14 cellular contexts compared by ENCODE assay signal in the genomic region with DNA sequence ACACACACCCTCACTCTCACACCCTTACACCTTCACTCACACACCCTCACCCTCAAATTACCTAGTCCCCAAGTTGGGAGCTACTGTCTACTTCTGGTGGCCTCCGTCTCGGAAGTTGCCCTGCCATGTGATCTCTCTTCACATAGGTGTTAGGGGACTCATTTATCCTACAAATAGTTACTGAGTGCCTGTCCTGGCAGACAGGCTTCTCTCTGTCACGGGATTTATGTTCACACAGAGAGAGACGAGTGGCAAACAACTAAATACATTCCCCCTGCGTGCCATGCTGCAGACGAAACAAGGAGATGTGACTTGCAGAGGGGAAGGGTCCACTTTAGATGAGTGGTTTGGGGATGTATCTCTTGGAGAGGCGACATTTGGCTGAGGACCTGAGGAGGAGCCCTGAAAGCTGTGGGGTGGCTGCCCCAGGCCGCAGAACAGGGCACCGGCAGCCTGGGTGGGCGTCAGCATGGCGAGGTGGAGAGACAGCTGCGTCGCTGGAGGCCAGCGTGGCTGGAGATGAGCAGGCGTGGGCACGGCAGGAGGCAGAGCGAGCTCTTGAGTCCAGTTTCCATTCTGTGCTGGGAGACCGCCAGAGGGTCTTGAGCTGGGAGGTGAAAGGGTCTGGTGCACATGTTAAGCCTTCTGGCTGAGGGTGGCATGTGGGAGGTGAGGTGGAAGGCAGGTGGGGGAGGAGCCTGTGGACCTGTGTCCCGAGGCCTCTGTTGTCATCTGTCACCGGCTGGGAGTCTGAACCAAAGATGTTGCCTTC. TPM values are rescaled to one million over a fixed set of nuclear protein-coding genes. Genes with fewer than 3 reads are reported as not detected.
A peak's percentile ranks its signal among the peaks of the same experiment; 100 is the strongest.
DNase-seq lines count a peak whose midpoint lies in the region; ATAC-seq and TF ChIP-seq lines count a peak whose summit lies in the region.
"Had no signal": no experiment of that assay in that cellular context is flagged by ENCODE, and none has a peak within 500 bp of the region (broad histone marks: within the 10 kb centered on the region; RNA-seq: fewer than 3 reads in every experiment).

No MANE protein-coding gene starts in this region.

- H3K27me3 ChIP-seq in H7 (ENCODE audit: control insufficient read depth, insufficient read depth, low read length) = no peaks in the 10 kb centered on the region

- H3K36me3 Mint-ChIP-seq in activated CD8-positive, alpha-beta memory T cell treated with anti-CD3 and anti-CD28 coated beads, Interleukin-2, amount 10 ng/mL, durations not matched to agents 7 days and 5 days = peaks cover 34% of the 10 kb centered on the region
- H3K36me3 Mint-ChIP-seq in osteocyte (ENCODE audit: unreplicated experiment) = peaks cover 45% of the 10 kb centered on the region

- CTCF ChIA-PET in activated CD8-positive, alpha-beta memory T cell treated with anti-CD3 and anti-CD28 coated beads, Interleukin-2, amount 10 ng/mL, durations not matched to agents 7 days and 5 days (lab: Charles Lee) = no interaction called here

- no peak for ATAC-seq in activated CD8-positive, alpha-beta memory T cell treated with anti-CD3 and anti-CD28 coated beads, Interleukin-2, amount 10 ng/mL, durations not matched to agents 7 days and 5 days
- ATAC-seq in GM21367 (IDR thresholded peaks at IDR 0.05; ENCODE audit: unreplicated experiment) = no peak
- ATAC-seq: sciatic nerve had no signal

- H3K4me3 ChIP-seq in H7 (ENCODE audit: insufficient read depth, low read depth, low read length) (no peak overlapping the region), coronary artery (no peak overlapping the region)

- peak; percentile 51 for DNase-seq in activated CD8-positive, alpha-beta memory T cell treated with anti-CD3 and anti-CD28 coated beads for 24 hours
- DNase-seq in activated CD8-positive, alpha-beta memory T cell treated with anti-CD3 and anti-CD28 coated beads, Interleukin-2, amount 10 ng/mL, durations not matched to agents 7 days and 5 days = no peak
- DNase-seq in H7 (peak; percentile 44), coronary artery (ENCODE audit: low spot score) (peak; percentile 62), osteocyte (ENCODE audit: extremely low spot score, unreplicated experiment) (peak; percentile 74), HK-2 (ENCODE audit: unreplicated experiment) (no peak)
- DNase-seq in stimulated activated CD4-positive, alpha-beta T cell treated with anti-CD3 and anti-CD28 coated beads, Interleukin-4, amount 100 ng/mL, for 4 hours = no peak
- DNase-seq: activated CD4-positive, alpha-beta T cell treated with anti-CD3 and anti-CD28 coated beads, Interleukin-2, amount 50 U/mL, for 1 hour; Caco-2; NCI-H2107; T1000 had no signal

- H3K9me3 Mint-ChIP-seq in activated CD8-positive, alpha-beta memory T cell treated with anti-CD3 and anti-CD28 coated beads, Interleukin-2, amount 10 ng/mL, durations not matched to agents 7 days and 5 days (ENCODE audit: low read depth) = no peaks in the 10 kb centered on the region
- H3K9me3 Mint-ChIP-seq in osteocyte (ENCODE audit: unreplicated experiment) = no peaks in the 10 kb centered on the region

- peaks cover 32% of the 10 kb centered on the region for H3K4me1 Mint-ChIP-seq in activated CD8-positive, alpha-beta memory T cell treated with anti-CD3 and anti-CD28 coated beads, Interleukin-2, amount 10 ng/mL, durations not matched to agents 7 days and 5 days
- peaks cover 6% of the 10 kb centered on the region for H3K4me1 Mint-ChIP-seq in osteocyte (ENCODE audit: unreplicated experiment)

- H3K27me3 Mint-ChIP-seq in activated CD8-positive, alpha-beta memory T cell treated with anti-CD3 and anti-CD28 coated beads, Interleukin-2, amount 10 ng/mL, durations not matched to agents 7 days and 5 days = no peaks in the 10 kb centered on the region
- no peaks in the 10 kb centered on the region for H3K27me3 Mint-ChIP-seq in osteocyte (ENCODE audit: unreplicated experiment)

- H3K36me3 ChIP-seq in H7 (replicated peaks; ENCODE audit: control insufficient read depth, insufficient read depth, low read length) = peaks cover 16% of the 10 kb centered on the region

- H3K27ac ChIP-seq in coronary artery = peak overlapping the region; percentile 83 to 93
- H3K27ac ChIP-seq: RWPE1 had no signal

- TF ChIP-seq CTCF in coronary artery (IDR thresholded peaks at IDR 0.05) (no peak), osteocyte (IDR thresholded peaks at IDR 0.05) (no peak)

- H3K4me3 Mint-ChIP-seq in activated CD8-positive, alpha-beta memory T cell treated with anti-CD3 and anti-CD28 coated beads, Interleukin-2, amount 10 ng/mL, durations not matched to agents 7 days and 5 days = no peak overlapping the region
- no peak overlapping the region for H3K4me3 Mint-ChIP-seq in osteocyte (ENCODE audit: unreplicated experiment)

- no peak overlapping the region for H3K27ac Mint-ChIP-seq in activated CD8-positive, alpha-beta memory T cell treated with anti-CD3 and anti-CD28 coated beads, Interleukin-2, amount 10 ng/mL, durations not matched to agents 7 days and 5 days
- H3K27ac Mint-ChIP-seq in osteocyte (ENCODE audit: unreplicated experiment) = peak overlapping the region; percentile 48

RNA-seq across cellular contexts. Expression of a gene that starts 17.2 kb away (rescaled TPM):
- 100 to 1,000 TPM; 109 to 120 TPM for total RNA-seq in activated CD8-positive, alpha-beta memory T cell treated with anti-CD3 and anti-CD28 coated beads, Interleukin-2, amount 10 ng/mL, durations not matched to agents 7 days and 5 days
- total RNA-seq in H7 (2014; rRNA removed; shearing (Covaris generic)) = 59.9 and 67.6 TPM in 2 replicates
- total RNA-seq in osteocyte = 116 and 118 TPM in 2 replicates

RNA-seq across cellular contexts. Expression of a gene that starts 22.5 kb away (rescaled TPM):
- total RNA-seq in activated CD8-positive, alpha-beta memory T cell treated with anti-CD3 and anti-CD28 coated beads, Interleukin-2, amount 10 ng/mL, durations not matched to agents 7 days and 5 days = 100 to 1,000 TPM; 106 to 112 TPM
- total RNA-seq in H7 (2014; rRNA removed; shearing (Covaris generic)) = 0.74 and 1.2 TPM in 2 replicates
- 0.31 and 0.48 TPM in 2 replicates for total RNA-seq in osteocyte

Comparison
In these comparisons a context has a peak if more than half of its experiments do, and no peak if none do; other contexts are left out.
1. DNase-seq: peak in activated CD8-positive, alpha-beta memory T cell treated with anti-CD3 and anti-CD28 coated beads for 24 hours (single experiment), H7 (single experiment), coronary artery (single experiment) and osteocyte (single experiment); none in activated CD8-positive, alpha-beta memory T cell treated with anti-CD3 and anti-CD28 coated beads, Interleukin-2, amount 10 ng/mL, durations not matched to agents 7 days and 5 days (single experiment), stimulated activated CD4-positive, alpha-beta T cell treated with anti-CD3 and anti-CD28 coated beads, Interleukin-4, amount 100 ng/mL, for 4 hours (0 of 2) and HK-2 (single experiment).
2. RNA of a gene that starts 22.5 kb away (total RNA-seq): 106 to 112 TPM in activated CD8-positive, alpha-beta memory T cell treated with anti-CD3 and anti-CD28 coated beads, Interleukin-2, amount 10 ng/mL, durations not matched to agents 7 days and 5 days; 0.74 to 1.2 TPM in H7 and 0.31 to 0.48 TPM in osteocyte; every median in the first group is over 10 times any median in the second.